1 cellular context compared by ENCODE assay signal in the genomic region with DNA sequence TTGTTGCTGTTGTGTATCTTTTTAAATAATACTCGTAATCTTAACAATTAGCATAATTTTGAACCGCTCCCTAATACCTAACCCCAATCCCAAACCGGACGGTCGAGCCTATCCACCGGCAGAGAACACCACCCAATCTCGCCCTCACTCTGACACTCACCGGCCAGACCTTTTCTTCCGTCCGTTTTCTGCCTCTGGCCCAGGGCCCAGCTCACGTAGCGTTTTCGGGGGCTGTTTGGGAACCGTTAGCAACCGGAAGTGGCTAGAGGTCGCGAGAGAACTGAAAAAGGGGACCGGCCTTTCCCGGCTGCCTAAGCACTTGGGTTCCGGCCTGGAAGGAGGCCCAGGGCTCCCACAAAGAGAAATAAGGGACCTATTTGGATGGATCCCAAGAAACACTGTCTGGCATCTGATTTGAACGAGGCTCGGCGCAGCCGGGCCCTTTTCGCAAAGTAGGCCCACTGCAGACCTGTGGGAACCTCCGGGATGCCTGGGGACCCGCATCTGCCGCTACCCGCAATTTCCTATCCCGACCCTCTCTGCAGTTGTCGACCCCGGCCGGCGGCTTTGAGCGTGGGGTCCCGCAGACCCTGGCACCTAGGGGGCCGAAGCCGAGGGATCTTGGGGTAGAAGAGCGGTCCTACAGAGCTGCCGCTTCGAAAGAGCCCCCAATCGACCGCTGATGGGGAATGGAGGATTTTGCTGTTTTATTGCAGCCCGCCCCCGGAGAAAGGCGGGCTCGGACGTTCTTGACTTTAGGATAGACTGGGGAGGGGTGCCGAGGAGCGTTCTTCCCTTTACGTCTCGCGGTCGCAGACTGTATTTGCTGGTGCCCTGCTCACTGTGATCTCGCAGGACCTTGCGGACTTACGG.
A peak's percentile ranks its signal among the peaks of the same experiment; 100 is the strongest.
TF ChIP-seq lines count a peak whose summit lies in the region.

No MANE protein-coding gene starts in this region.

TF ChIP-seq in HepG2, 621 proteins besides CTCF, POLR2A, EP300 and RAD21 (continued from another document and continues in another):
- TF ChIP-seq, protein P1, sequence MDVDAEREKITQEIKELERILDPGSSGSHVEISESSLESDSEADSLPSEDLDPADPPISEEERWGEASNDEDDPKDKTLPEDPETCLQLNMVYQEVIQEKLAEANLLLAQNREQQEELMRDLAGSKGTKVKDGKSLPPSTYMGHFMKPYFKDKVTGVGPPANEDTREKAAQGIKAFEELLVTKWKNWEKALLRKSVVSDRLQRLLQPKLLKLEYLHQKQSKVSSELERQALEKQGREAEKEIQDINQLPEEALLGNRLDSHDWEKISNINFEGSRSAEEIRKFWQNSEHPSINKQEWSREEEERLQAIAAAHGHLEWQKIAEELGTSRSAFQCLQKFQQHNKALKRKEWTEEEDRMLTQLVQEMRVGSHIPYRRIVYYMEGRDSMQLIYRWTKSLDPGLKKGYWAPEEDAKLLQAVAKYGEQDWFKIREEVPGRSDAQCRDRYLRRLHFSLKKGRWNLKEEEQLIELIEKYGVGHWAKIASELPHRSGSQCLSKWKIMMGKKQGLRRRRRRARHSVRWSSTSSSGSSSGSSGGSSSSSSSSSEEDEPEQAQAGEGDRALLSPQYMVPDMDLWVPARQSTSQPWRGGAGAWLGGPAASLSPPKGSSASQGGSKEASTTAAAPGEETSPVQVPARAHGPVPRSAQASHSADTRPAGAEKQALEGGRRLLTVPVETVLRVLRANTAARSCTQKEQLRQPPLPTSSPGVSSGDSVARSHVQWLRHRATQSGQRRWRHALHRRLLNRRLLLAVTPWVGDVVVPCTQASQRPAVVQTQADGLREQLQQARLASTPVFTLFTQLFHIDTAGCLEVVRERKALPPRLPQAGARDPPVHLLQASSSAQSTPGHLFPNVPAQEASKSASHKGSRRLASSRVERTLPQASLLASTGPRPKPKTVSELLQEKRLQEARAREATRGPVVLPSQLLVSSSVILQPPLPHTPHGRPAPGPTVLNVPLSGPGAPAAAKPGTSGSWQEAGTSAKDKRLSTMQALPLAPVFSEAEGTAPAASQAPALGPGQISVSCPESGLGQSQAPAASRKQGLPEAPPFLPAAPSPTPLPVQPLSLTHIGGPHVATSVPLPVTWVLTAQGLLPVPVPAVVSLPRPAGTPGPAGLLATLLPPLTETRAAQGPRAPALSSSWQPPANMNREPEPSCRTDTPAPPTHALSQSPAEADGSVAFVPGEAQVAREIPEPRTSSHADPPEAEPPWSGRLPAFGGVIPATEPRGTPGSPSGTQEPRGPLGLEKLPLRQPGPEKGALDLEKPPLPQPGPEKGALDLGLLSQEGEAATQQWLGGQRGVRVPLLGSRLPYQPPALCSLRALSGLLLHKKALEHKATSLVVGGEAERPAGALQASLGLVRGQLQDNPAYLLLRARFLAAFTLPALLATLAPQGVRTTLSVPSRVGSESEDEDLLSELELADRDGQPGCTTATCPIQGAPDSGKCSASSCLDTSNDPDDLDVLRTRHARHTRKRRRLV (CRISPR knock-in tag; IDR thresholded peaks at IDR 0.05), result peak; percentile 92
- TF ChIP-seq, protein P2, sequence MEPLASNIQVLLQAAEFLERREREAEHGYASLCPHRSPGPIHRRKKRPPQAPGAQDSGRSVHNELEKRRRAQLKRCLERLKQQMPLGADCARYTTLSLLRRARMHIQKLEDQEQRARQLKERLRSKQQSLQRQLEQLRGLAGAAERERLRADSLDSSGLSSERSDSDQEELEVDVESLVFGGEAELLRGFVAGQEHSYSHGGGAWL (CRISPR knock-in tag; IDR thresholded peaks at IDR 0.05), result peak; percentile 81
- no peak; the same call in 1 of the 2 replicates for TF ChIP-seq ZNF224 (CRISPR knock-in tag; IDR thresholded peaks at IDR 0.05)
- TF ChIP-seq, protein P3, sequence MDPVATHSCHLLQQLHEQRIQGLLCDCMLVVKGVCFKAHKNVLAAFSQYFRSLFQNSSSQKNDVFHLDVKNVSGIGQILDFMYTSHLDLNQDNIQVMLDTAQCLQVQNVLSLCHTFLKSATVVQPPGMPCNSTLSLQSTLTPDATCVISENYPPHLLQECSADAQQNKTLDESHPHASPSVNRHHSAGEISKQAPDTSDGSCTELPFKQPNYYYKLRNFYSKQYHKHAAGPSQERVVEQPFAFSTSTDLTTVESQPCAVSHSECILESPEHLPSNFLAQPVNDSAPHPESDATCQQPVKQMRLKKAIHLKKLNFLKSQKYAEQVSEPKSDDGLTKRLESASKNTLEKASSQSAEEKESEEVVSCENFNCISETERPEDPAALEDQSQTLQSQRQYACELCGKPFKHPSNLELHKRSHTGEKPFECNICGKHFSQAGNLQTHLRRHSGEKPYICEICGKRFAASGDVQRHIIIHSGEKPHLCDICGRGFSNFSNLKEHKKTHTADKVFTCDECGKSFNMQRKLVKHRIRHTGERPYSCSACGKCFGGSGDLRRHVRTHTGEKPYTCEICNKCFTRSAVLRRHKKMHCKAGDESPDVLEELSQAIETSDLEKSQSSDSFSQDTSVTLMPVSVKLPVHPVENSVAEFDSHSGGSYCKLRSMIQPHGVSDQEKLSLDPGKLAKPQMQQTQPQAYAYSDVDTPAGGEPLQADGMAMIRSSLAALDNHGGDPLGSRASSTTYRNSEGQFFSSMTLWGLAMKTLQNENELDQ (CRISPR knock-in tag; IDR thresholded peaks at IDR 0.05; ENCODE audit: borderline replicate concordance), result peak; percentile 54; the same call in 1 of the 2 replicates
- TF ChIP-seq, protein P4, sequence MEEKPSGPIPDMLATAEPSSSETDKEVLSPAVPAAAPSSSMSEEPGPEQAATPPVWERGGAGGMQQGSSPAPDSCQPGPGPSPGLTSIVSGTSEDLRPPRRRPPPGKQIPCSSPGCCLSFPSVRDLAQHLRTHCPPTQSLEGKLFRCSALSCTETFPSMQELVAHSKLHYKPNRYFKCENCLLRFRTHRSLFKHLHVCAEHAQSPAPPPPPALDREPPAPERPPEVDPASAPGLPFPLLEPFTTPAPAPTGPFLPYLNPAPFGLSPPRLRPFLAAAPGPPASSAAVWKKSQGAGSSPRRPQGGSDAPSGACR (CRISPR knock-in tag; IDR thresholded peaks at IDR 0.05), result peak; percentile 87; the same call in 1 of the 2 replicates
- TF ChIP-seq ZNF607 (CRISPR knock-in tag; IDR thresholded peaks at IDR 0.05; ENCODE audit: borderline replicate concordance), result peak; percentile 80; the same call in 1 of the 2 replicates
- TF ChIP-seq ZBTB8A (CRISPR knock-in tag; IDR thresholded peaks at IDR 0.05; ENCODE audit: borderline replicate concordance, low read depth), result no peak
- peak; percentile 85; the same call in 1 of the 2 replicates for TF ChIP-seq ZBTB38 (CRISPR knock-in tag; IDR thresholded peaks at IDR 0.05)
- peak; percentile 83 for TF ChIP-seq CCDC6 (CRISPR knock-in tag; IDR thresholded peaks at IDR 0.05)
- peak; percentile 79 for TF ChIP-seq ZNF563 (CRISPR knock-in tag; IDR thresholded peaks at IDR 0.05)
- TF ChIP-seq ZNF431 (CRISPR knock-in tag; IDR thresholded peaks at IDR 0.05; ENCODE audit: borderline replicate concordance, low read depth), result peak; percentile 86; the same call in 1 of the 2 replicates
- no peak; the same call in 1 of the 2 replicates for TF ChIP-seq HOXA7 (CRISPR knock-in tag; IDR thresholded peaks at IDR 0.05)
- peak; percentile 83; the same call in 1 of the 2 replicates for TF ChIP-seq SRY (CRISPR knock-in tag; IDR thresholded peaks at IDR 0.05)
- 0 out of 2 replicates have a peak, but pooled peaks have one; percentile 29 for TF ChIP-seq ZNF644 (CRISPR knock-in tag; IDR thresholded peaks at IDR 0.05; ENCODE audit: low read depth)
- TF ChIP-seq, protein P5, sequence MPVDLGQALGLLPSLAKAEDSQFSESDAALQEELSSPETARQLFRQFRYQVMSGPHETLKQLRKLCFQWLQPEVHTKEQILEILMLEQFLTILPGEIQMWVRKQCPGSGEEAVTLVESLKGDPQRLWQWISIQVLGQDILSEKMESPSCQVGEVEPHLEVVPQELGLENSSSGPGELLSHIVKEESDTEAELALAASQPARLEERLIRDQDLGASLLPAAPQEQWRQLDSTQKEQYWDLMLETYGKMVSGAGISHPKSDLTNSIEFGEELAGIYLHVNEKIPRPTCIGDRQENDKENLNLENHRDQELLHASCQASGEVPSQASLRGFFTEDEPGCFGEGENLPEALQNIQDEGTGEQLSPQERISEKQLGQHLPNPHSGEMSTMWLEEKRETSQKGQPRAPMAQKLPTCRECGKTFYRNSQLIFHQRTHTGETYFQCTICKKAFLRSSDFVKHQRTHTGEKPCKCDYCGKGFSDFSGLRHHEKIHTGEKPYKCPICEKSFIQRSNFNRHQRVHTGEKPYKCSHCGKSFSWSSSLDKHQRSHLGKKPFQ (CRISPR knock-in tag; IDR thresholded peaks at IDR 0.05; ENCODE audit: insufficient replicate concordance), result no peak
- TF ChIP-seq ZNF883 (CRISPR knock-in tag; IDR thresholded peaks at IDR 0.05; ENCODE audit: not compliant biosample characterization), result no peak
- TF ChIP-seq ATM (IDR thresholded peaks at IDR 0.05; ENCODE audit: borderline replicate concordance), result no peak
- peak; percentile 39; the same call in 1 of the 2 replicates for TF ChIP-seq RFXAP (CRISPR knock-in tag; IDR thresholded peaks at IDR 0.05; ENCODE audit: borderline replicate concordance)
- TF ChIP-seq ZC3H4 (CRISPR knock-in tag; IDR thresholded peaks at IDR 0.05; ENCODE audit: borderline replicate concordance), result no peak
- TF ChIP-seq SATB2 (CRISPR knock-in tag; IDR thresholded peaks at IDR 0.05), result no peak; the same call in 1 of the 2 replicates
- TF ChIP-seq, protein P6, sequence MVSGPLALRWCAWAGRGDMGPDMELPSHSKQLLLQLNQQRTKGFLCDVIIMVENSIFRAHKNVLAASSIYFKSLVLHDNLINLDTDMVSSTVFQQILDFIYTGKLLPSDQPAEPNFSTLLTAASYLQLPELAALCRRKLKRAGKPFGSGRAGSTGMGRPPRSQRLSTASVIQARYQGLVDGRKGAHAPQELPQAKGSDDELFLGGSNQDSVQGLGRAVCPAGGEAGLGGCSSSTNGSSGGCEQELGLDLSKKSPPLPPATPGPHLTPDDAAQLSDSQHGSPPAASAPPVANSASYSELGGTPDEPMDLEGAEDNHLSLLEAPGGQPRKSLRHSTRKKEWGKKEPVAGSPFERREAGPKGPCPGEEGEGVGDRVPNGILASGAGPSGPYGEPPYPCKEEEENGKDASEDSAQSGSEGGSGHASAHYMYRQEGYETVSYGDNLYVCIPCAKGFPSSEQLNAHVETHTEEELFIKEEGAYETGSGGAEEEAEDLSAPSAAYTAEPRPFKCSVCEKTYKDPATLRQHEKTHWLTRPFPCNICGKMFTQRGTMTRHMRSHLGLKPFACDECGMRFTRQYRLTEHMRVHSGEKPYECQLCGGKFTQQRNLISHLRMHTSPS (CRISPR knock-in tag; IDR thresholded peaks at IDR 0.05; ENCODE audit: low read depth), result 0 out of 2 replicates have a peak, but pooled peaks have one; percentile 40
- TF ChIP-seq, protein P7, sequence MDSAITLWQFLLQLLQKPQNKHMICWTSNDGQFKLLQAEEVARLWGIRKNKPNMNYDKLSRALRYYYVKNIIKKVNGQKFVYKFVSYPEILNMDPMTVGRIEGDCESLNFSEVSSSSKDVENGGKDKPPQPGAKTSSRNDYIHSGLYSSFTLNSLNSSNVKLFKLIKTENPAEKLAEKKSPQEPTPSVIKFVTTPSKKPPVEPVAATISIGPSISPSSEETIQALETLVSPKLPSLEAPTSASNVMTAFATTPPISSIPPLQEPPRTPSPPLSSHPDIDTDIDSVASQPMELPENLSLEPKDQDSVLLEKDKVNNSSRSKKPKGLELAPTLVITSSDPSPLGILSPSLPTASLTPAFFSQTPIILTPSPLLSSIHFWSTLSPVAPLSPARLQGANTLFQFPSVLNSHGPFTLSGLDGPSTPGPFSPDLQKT (CRISPR knock-in tag; IDR thresholded peaks at IDR 0.05; ENCODE audit: borderline replicate concordance), result no peak
- TF ChIP-seq, protein P8, sequence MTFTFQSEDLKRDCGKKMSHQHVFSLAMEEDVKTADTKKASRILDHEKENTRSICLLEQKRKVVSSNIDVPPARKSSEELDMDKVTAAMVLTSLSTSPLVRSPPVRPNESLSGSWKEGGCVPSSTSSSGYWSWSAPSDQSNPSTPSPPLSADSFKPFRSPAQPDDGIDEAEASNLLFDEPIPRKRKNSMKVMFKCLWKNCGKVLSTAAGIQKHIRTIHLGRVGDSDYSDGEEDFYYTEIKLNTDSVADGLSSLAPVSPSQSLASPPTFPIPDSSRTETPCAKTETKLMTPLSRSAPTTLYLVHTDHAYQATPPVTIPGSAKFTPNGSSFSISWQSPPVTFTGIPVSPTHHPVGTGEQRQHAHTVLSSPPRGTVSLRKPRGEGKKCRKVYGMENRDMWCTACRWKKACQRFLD (CRISPR knock-in tag; IDR thresholded peaks at IDR 0.05; ENCODE audit: borderline replicate concordance), result peak; percentile 76; the same call in 1 of the 2 replicates
- peak; percentile 53; the same call in 1 of the 2 replicates for TF ChIP-seq NFYC (CRISPR knock-in tag; IDR thresholded peaks at IDR 0.05)
- TF ChIP-seq ZNF432 (CRISPR knock-in tag; IDR thresholded peaks at IDR 0.05; ENCODE audit: borderline replicate concordance), result no peak; the same call in 1 of the 2 replicates
- no peak for TF ChIP-seq NR1H2 (CRISPR knock-in tag; IDR thresholded peaks at IDR 0.05; ENCODE audit: borderline replicate concordance, low read depth)
- no peak for TF ChIP-seq ZNF549 (CRISPR knock-in tag; IDR thresholded peaks at IDR 0.05)
- TF ChIP-seq ZNF20 (CRISPR knock-in tag; IDR thresholded peaks at IDR 0.05), result peak; percentile 93
- TF ChIP-seq, protein P9, sequence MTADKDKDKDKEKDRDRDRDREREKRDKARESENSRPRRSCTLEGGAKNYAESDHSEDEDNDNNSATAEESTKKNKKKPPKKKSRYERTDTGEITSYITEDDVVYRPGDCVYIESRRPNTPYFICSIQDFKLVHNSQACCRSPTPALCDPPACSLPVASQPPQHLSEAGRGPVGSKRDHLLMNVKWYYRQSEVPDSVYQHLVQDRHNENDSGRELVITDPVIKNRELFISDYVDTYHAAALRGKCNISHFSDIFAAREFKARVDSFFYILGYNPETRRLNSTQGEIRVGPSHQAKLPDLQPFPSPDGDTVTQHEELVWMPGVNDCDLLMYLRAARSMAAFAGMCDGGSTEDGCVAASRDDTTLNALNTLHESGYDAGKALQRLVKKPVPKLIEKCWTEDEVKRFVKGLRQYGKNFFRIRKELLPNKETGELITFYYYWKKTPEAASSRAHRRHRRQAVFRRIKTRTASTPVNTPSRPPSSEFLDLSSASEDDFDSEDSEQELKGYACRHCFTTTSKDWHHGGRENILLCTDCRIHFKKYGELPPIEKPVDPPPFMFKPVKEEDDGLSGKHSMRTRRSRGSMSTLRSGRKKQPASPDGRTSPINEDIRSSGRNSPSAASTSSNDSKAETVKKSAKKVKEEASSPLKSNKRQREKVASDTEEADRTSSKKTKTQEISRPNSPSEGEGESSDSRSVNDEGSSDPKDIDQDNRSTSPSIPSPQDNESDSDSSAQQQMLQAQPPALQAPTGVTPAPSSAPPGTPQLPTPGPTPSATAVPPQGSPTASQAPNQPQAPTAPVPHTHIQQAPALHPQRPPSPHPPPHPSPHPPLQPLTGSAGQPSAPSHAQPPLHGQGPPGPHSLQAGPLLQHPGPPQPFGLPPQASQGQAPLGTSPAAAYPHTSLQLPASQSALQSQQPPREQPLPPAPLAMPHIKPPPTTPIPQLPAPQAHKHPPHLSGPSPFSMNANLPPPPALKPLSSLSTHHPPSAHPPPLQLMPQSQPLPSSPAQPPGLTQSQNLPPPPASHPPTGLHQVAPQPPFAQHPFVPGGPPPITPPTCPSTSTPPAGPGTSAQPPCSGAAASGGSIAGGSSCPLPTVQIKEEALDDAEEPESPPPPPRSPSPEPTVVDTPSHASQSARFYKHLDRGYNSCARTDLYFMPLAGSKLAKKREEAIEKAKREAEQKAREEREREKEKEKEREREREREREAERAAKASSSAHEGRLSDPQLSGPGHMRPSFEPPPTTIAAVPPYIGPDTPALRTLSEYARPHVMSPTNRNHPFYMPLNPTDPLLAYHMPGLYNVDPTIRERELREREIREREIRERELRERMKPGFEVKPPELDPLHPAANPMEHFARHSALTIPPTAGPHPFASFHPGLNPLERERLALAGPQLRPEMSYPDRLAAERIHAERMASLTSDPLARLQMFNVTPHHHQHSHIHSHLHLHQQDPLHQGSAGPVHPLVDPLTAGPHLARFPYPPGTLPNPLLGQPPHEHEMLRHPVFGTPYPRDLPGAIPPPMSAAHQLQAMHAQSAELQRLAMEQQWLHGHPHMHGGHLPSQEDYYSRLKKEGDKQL (CRISPR knock-in tag; IDR thresholded peaks at IDR 0.05; ENCODE audit: low read depth), result no peak
- TF ChIP-seq ZSCAN12 (CRISPR knock-in tag; IDR thresholded peaks at IDR 0.05), result peak; percentile 45; the same call in 1 of the 2 replicates
- TF ChIP-seq NRL (CRISPR knock-in tag; IDR thresholded peaks at IDR 0.05; ENCODE audit: borderline replicate concordance), result peak; percentile 75; the same call in 1 of the 2 replicates
